ENCODE assay signal across 8 cellular contexts in the genomic region with DNA sequence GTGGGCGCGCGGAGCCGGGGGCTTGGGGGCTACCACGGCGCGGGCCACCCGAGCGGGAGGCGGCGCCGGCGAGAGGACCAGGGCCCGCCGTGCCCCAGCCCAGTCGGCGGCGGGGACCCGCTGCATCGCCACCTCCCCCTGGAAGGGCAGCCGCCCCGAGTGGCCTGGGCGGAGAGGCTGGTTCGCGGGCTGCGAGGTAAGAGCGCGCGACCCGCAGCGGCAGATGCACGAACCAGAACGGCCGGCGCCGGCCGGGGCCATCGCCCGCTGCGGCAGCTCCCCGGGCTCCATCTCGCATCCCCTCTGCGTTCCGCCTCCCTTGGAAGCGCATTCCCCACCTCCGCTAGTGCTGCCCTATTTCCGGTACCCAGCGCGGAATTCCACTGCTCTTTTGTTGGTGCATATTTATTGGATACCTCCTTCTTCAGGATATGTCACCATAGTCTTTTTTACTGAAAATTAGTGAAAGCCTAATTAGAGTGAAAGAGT. TPM values are rescaled to one million over a fixed set of nuclear protein-coding genes. Genes with fewer than 3 reads are reported as not detected.
DNase-seq lines count a peak whose midpoint lies in the region; ATAC-seq and TF ChIP-seq lines count a peak whose summit lies in the region.

No MANE protein-coding gene starts in this region.

- peak; percentile 6 for DNase-seq in activated gamma-delta T cell treated with Interleukin-2 at 50 U/mL for 16 hours
- no peak for DNase-seq in activated gamma-delta T cell (lab: John Stamatoyannopoulos, UW)
- peak; percentile 57 for DNase-seq in NB4 (ENCODE audit: low read depth)
- DNase-seq in activated CD4-positive, alpha-beta memory T cell treated with anti-CD3 and anti-CD28 coated beads, Interleukin-2, amount 10 ng/mL, durations not matched to agents 7 days and 5 days = peak; percentile 30

- no peaks in the 10 kb centered on the region for H3K9me3 Mint-ChIP-seq in activated CD4-positive, alpha-beta memory T cell treated with anti-CD3 and anti-CD28 coated beads, Interleukin-2, amount 10 ng/mL, durations not matched to agents 7 days and 5 days

- peak overlapping the region; percentile 82 for H3K4me3 ChIP-seq in NB4 (ENCODE audit: low read depth, low read length)
- H3K4me3 ChIP-seq in mononuclear cell (ENCODE audit: low read length) = peak overlapping the region; percentile 62
- peak overlapping the region; percentile 92 for H3K4me3 ChIP-seq in thymus (ENCODE audit: low read length)

- H3K27me3 Mint-ChIP-seq in activated CD4-positive, alpha-beta memory T cell treated with anti-CD3 and anti-CD28 coated beads, Interleukin-2, amount 10 ng/mL, durations not matched to agents 7 days and 5 days = peaks cover 16% of the 10 kb centered on the region

- WGBS in thymus = under 1% methylated on average over 49 of the region's 49 CpGs

- CTCF ChIA-PET in activated CD4-positive, alpha-beta memory T cell treated with anti-CD3 and anti-CD28 coated beads, Interleukin-2, amount 10 ng/mL, durations not matched to agents 7 days and 5 days (lab: Charles Lee) = interaction anchor here (1.3 to 1.7 kb wide), 2 partner anchors 34 to 203 kb away, joined by 3 to 5 read pairs; no protein-coding TSS in a partner anchor

- H3K27me3 ChIP-seq in mononuclear cell (ENCODE audit: insufficient read depth, low read length) (no peaks in the 10 kb centered on the region), thymus (ENCODE audit: control insufficient read depth, insufficient read depth) (no peaks in the 10 kb centered on the region)

- H3K27ac ChIP-seq in thymus (ENCODE audit: low read depth) = peak overlapping the region; percentile 42

- H3K4me3 Mint-ChIP-seq in activated CD4-positive, alpha-beta memory T cell treated with anti-CD3 and anti-CD28 coated beads, Interleukin-2, amount 10 ng/mL, durations not matched to agents 7 days and 5 days = peak overlapping the region; percentile 91

- peak overlapping the region; percentile 61 for H3K27ac Mint-ChIP-seq in activated CD4-positive, alpha-beta memory T cell treated with anti-CD3 and anti-CD28 coated beads, Interleukin-2, amount 10 ng/mL, durations not matched to agents 7 days and 5 days

- no peak for TF ChIP-seq CTCF in NB4 (IDR thresholded peaks at IDR 0.05; ENCODE audit: low read depth, low read length)

- ATAC-seq in HG02588 (IDR thresholded peaks at IDR 0.05; ENCODE audit: unreplicated experiment) (peak; percentile 42), esophagus mucosa (peak; percentile 23)

- no peaks in the 10 kb centered on the region for H3K36me3 ChIP-seq in thymus (ENCODE audit: control insufficient read depth, insufficient read depth)

- H3K4me1 ChIP-seq in mononuclear cell (ENCODE audit: insufficient read depth, low read length) (peaks cover 39% of the 10 kb centered on the region), thymus (ENCODE audit: control insufficient read depth, insufficient read depth, low read length) (peaks cover 4% of the 10 kb centered on the region)

- peaks cover 15% of the 10 kb centered on the region for H3K36me3 Mint-ChIP-seq in activated CD4-positive, alpha-beta memory T cell treated with anti-CD3 and anti-CD28 coated beads, Interleukin-2, amount 10 ng/mL, durations not matched to agents 7 days and 5 days (ENCODE audit: low read depth)

- H3K4me1 Mint-ChIP-seq in activated CD4-positive, alpha-beta memory T cell treated with anti-CD3 and anti-CD28 coated beads, Interleukin-2, amount 10 ng/mL, durations not matched to agents 7 days and 5 days = peaks cover 38% of the 10 kb centered on the region

- H3K9me3 ChIP-seq in mononuclear cell (ENCODE audit: low read depth, low read length) (no peaks in the 10 kb centered on the region), thymus (ENCODE audit: control insufficient read depth) (no peaks in the 10 kb centered on the region)

- POLR2A ChIA-PET in activated CD4-positive, alpha-beta memory T cell treated with anti-CD3 and anti-CD28 coated beads, Interleukin-2, amount 10 ng/mL, durations not matched to agents 7 days and 5 days (lab: Charles Lee) = interaction anchor here (0.7 to 1.5 kb wide), 3 partner anchors 19 to 507 kb away, joined by 3 to 4 read pairs (median 3); a partner anchor contains a TSS

- no peak for TF ChIP-seq POLR2A in NB4 (IDR thresholded peaks at IDR 0.05; ENCODE audit: extremely low read depth, insufficient read length)

RNA-seq across cellular contexts. Expression of a gene that starts 0.7 kb away (rescaled TPM):
- total RNA-seq in activated CD4-positive, alpha-beta memory T cell treated with anti-CD3 and anti-CD28 coated beads, Interleukin-2, amount 10 ng/mL, durations not matched to agents 7 days and 5 days = 10 to 100 TPM in 1 of 2 experiments, 1 to 10 TPM in 1; 9.1 to 10.4 TPM
- total RNA-seq in esophagus mucosa (7.5 TPM), mononuclear cell (8.0 TPM)
- polyA plus RNA-seq in thymus = 9.9 TPM

RNA-seq across cellular contexts. Expression of a gene that starts 32.7 kb away (rescaled TPM):
- total RNA-seq in activated CD4-positive, alpha-beta memory T cell treated with anti-CD3 and anti-CD28 coated beads, Interleukin-2, amount 10 ng/mL, durations not matched to agents 7 days and 5 days = under 1 TPM in 1 of 2 experiments, not detected in 1; 0.20 TPM
- 1.4 TPM for total RNA-seq in esophagus mucosa
- total RNA-seq in mononuclear cell = 0.10 TPM
- 64.8 TPM for polyA plus RNA-seq in thymus
